In the genomic region with DNA sequence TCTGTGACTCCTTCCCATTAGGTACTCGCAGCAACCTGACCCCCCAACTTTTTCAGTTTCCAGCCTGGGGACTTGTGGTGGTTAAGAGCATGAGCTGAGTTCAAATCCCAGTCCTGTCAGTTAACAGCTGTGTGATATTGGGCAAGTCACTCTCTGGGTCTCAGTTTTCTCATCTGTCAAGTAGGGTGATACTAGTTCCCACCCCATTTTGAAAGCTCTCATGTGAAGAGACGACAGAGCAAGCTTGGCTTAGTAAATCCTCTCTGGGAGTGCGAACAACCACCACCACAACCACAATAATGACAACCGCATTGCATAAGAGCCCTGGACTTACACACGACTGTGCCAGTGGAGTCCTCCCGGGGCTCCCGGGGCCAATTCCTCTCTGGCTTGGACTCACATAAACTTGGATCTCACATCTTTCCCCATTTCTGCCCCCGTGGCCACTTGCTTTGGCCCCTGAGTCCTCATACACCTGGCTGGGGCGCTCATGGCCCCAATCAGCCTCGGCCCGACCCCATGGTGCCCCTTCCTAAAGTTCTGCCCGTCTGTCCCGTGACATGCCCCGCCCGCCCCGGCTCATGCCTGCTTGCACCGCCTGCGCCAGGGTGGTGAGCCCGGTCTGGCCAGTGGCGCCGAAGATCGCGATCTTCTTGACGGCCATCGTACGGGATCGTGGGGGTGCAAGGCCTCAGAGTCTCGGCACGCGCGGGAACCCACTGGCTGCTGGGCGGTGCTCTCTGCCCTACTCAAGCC, we compare ENCODE assay signal across 8 cellular contexts. TPM values are rescaled to one million over a fixed set of nuclear protein-coding genes. Genes with fewer than 3 reads are reported as not detected.
A peak's percentile ranks its signal among the peaks of the same experiment; 100 is the strongest.
DNase-seq lines count a peak whose midpoint lies in the region; ATAC-seq and TF ChIP-seq lines count a peak whose summit lies in the region.

Gene BLVRB, minus strand, starts transcription at position 721 of the 756 bp plus-strand sequence. Its CDS starts 57 bp downstream, at position 664.

- peak within 1 kb of the TSS; percentile 82 for H3K4me3 Mint-ChIP-seq in activated naive CD8-positive, alpha-beta T cell treated with anti-CD3 and anti-CD28 coated beads, Interleukin-2, amount 50 U/mL, for 24 hours

- peak within 1 kb of the TSS; percentile 70 for H3K9ac ChIP-seq in rectal smooth muscle tissue (ENCODE audit: low read length)

- H3K27ac Mint-ChIP-seq in activated naive CD8-positive, alpha-beta T cell treated with anti-CD3 and anti-CD28 coated beads, Interleukin-2, amount 50 U/mL, for 24 hours = peak within 1 kb of the TSS; percentile 93

- TF ChIP-seq CTCF in right atrium auricular region (IDR thresholded peaks at IDR 0.05) (no peak), GM20000 (IDR thresholded peaks at IDR 0.05; ENCODE audit: extremely low read depth, missing control alignments) (no peak)

- H3K27ac ChIP-seq in right atrium auricular region = peak within 1 kb of the TSS; percentile 95 to 98
- peak within 1 kb of the TSS; percentile 85 for H3K27ac ChIP-seq in rectal smooth muscle tissue (ENCODE audit: low read depth, low read length)

- no peaks in the 10 kb centered on the region for H3K36me3 Mint-ChIP-seq in activated naive CD8-positive, alpha-beta T cell treated with anti-CD3 and anti-CD28 coated beads, Interleukin-2, amount 50 U/mL, for 24 hours (ENCODE audit: low read depth)

- peak within 1 kb of the TSS; percentile 73 to 84 for H3K4me3 ChIP-seq in right atrium auricular region
- peak within 1 kb of the TSS; percentile 84 for H3K4me3 ChIP-seq in rectal smooth muscle tissue (ENCODE audit: low read length)

- DNase-seq in ACHN (peak; percentile 66), NCI-H69 (lab: John Stamatoyannopoulos, UW) (peak; percentile 46), right atrium auricular region (ENCODE audit: low spot score) (peak; percentile 77), GM20000 (ENCODE audit: low spot score) (no peak), NCI-H146 treated with DMSO at 0.1 percent for 48 hours (lab: John Stamatoyannopoulos, UW; ENCODE audit: unreplicated experiment) (no peak)
- no peak for DNase-seq in activated naive CD8-positive, alpha-beta T cell treated with anti-CD3 and anti-CD28 coated beads, Interleukin-2, amount 50 U/mL, for 24 hours

- peaks cover 14% of the 10 kb centered on the region for H3K27me3 Mint-ChIP-seq in activated naive CD8-positive, alpha-beta T cell treated with anti-CD3 and anti-CD28 coated beads, Interleukin-2, amount 50 U/mL, for 24 hours

- in situ Hi-C loops in ACHN (cut with HindIII; ENCODE audit: low pct_ligation_motif_present, low pct_unique_long_range_greater_than_20kb, low sequenced_read_pairs) = no loop called here

- TF ChIP-seq POLR2A in GM18526 (IDR thresholded peaks at IDR 0.05; ENCODE audit: extremely low read depth, insufficient read length) = peak; percentile 58

- peaks cover 32% of the 10 kb centered on the region for H3K4me1 Mint-ChIP-seq in activated naive CD8-positive, alpha-beta T cell treated with anti-CD3 and anti-CD28 coated beads, Interleukin-2, amount 50 U/mL, for 24 hours

- H3K9me3 Mint-ChIP-seq in activated naive CD8-positive, alpha-beta T cell treated with anti-CD3 and anti-CD28 coated beads, Interleukin-2, amount 50 U/mL, for 24 hours = no peaks in the 10 kb centered on the region

- peak; percentile 20 for ATAC-seq in activated naive CD8-positive, alpha-beta T cell treated with anti-CD3 and anti-CD28 coated beads, Interleukin-2, amount 50 U/mL, for 24 hours

- H3K4me1 ChIP-seq in right atrium auricular region = peaks cover 0 to 32% of the 10 kb centered on the region in 2 donors
- peaks cover 12% of the 10 kb centered on the region for H3K4me1 ChIP-seq in rectal smooth muscle tissue (ENCODE audit: control insufficient read depth, insufficient read depth, low read length)

- no peaks in the 10 kb centered on the region for H3K36me3 ChIP-seq in right atrium auricular region
- no peaks in the 10 kb centered on the region for H3K36me3 ChIP-seq in rectal smooth muscle tissue (ENCODE audit: control insufficient read depth, insufficient read depth, low read length)

- no peaks in the 10 kb centered on the region for H3K9me3 ChIP-seq in right atrium auricular region

- H3K27me3 ChIP-seq in right atrium auricular region = no peaks in the 10 kb centered on the region
- H3K27me3 ChIP-seq in rectal smooth muscle tissue (ENCODE audit: control insufficient read depth, insufficient read depth, low read length) = no peaks in the 10 kb centered on the region

RNA-seq across cellular contexts. Expression of gene BLVRB, which starts in this region (rescaled TPM):
- total RNA-seq in right atrium auricular region = 100 to 1,000 TPM; 123 to 199 TPM

Comparison
In these comparisons a context has a peak if more than half of its experiments do, and no peak if none do; other contexts are left out.
1. DNase-seq: peak in ACHN (single experiment), NCI-H69 (single experiment) and right atrium auricular region (single experiment); none in activated naive CD8-positive, alpha-beta T cell treated with anti-CD3 and anti-CD28 coated beads, Interleukin-2, amount 50 U/mL, for 24 hours (single experiment), GM20000 (single experiment) and NCI-H146 treated with DMSO at 0.1 percent for 48 hours (single experiment).